18 cellular contexts compared by ENCODE assay signal in genomic region chr7:76994286-76994685, GRCh38. TPM values are rescaled to one million over a fixed set of nuclear protein-coding genes. Genes with fewer than 3 reads are reported as not detected.
"Had no signal": no experiment of that assay in that cellular context is flagged by ENCODE, and none has a peak within 500 bp of the region (broad histone marks: within the 10 kb centered on the region; RNA-seq: fewer than 3 reads in every experiment).

No MANE protein-coding gene starts in this region.

RNA-seq across cellular contexts. Expression of gene SPDYE17, which starts 37.9 kb away (rescaled TPM):
- total RNA-seq: activated CD4-positive, alpha-beta memory T cell treated with anti-CD3 and anti-CD28 coated beads for 36 hours; activated CD4-positive, alpha-beta T cell treated with anti-CD3 and anti-CD28 coated beads for 36 hours; activated CD8-positive, alpha-beta memory T cell treated with anti-CD3 and anti-CD28 coated beads, Interleukin-2, amount 10 ng/mL, durations not matched to agents 7 days and 5 days; activated CD8-positive, alpha-beta T cell treated with anti-CD3 and anti-CD28 coated beads for 36 hours; activated naive CD4-positive, alpha-beta T cell treated with anti-CD3 and anti-CD28 coated beads, Interleukin-2, amount 50 U/mL, for 72 hours; activated naive CD8-positive, alpha-beta T cell treated with anti-CD3 and anti-CD28 coated beads for 36 hours; activated T-helper 2 cell treated with anti-CD3 and anti-CD28 coated beads, Interferon-gamma antibody, Interleukin-2, Interleukin-4, amounts not matched to agents 10 μg/mL and 5 μg/mL and 100 μg/mL, durations not matched to agents 14 hours and 24 hours and 36 hours; adrenal gland; aorta; astrocyte; body of pancreas; breast epithelium; cardiac septum; T-cell; T-helper 1 cell treated with Interleukin-12 subunit alpha and Interleukin-12 subunit beta and Interleukin-4 antibody, amounts not matched to agents 30 ng/mL and 1 ng/mL, for 36 hours; T-helper 17 cell; T-helper 2 cell treated with Interferon-gamma antibody and Interleukin-4, amounts not matched to agents 100 ng/mL and 5 ng/mL, for 36 hours; WTC11 had no signal
- polyA plus RNA-seq: adrenal gland, aorta had no signal
